In the genomic region with DNA sequence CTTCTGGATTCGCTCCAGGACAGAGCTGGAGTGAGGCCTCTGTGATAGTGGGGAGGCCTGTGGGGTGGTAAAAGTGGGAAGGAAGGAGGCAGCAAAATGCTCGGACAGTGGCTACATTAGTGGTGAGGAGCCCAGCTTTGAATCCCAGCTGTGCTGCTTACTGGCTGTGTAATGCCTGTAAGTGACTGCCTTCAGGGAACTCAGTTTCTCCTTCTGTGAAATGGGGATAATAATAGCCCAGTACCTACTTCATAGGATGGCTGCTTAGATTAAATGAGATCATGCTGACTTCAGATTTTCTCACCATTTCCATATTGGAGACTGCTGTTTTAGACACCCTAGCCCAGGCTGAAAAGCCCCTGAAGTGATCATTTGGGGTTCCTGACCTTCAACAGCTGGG, we compare ENCODE assay signal across 15 cellular contexts. TPM values are rescaled to one million over a fixed set of nuclear protein-coding genes. Genes with fewer than 3 reads are reported as not detected.
DNase-seq lines count a peak whose midpoint lies in the region; ATAC-seq and TF ChIP-seq lines count a peak whose summit lies in the region.
"Had no signal": no experiment of that assay in that cellular context is flagged by ENCODE, and none has a peak within 500 bp of the region (broad histone marks: within the 10 kb centered on the region; RNA-seq: fewer than 3 reads in every experiment).

No MANE protein-coding gene starts in this region.

- no peaks in the 10 kb centered on the region for H3K9me3 Mint-ChIP-seq in activated T-cell treated with anti-CD3 and anti-CD28 coated beads, Interleukin-2, amount 50 U/mL, for 24 hours
- H3K9me3 Mint-ChIP-seq in nephron = no peaks in the 10 kb centered on the region
- H3K9me3 Mint-ChIP-seq in type B pancreatic cell = no peaks in the 10 kb centered on the region

- no peak overlapping the region for H3K4me3 Mint-ChIP-seq in activated T-cell treated with anti-CD3 and anti-CD28 coated beads, Interleukin-2, amount 50 U/mL, for 24 hours
- H3K4me3 Mint-ChIP-seq in T-helper 17 cell (peak overlapping the region; percentile 55), nephron (peak overlapping the region in 2 of 3 experiments; percentile 54 to 66), type B pancreatic cell (peak overlapping the region; percentile 57)

- ATAC-seq in T-helper 17 cell (no peak), HG02798 (IDR thresholded peaks at IDR 0.05; ENCODE audit: poor library complexity, unreplicated experiment) (no peak)
- ATAC-seq: A549 had no signal

- no peaks in the 10 kb centered on the region for H3K9me3 ChIP-seq in T-helper 17 cell (ENCODE audit: control insufficient read depth, low read length, poor library complexity, severe bottlenecking)
- H3K9me3 ChIP-seq: A549 had no signal

- no peaks in the 10 kb centered on the region for H3K36me3 Mint-ChIP-seq in activated T-cell treated with anti-CD3 and anti-CD28 coated beads, Interleukin-2, amount 50 U/mL, for 24 hours (ENCODE audit: low read depth)
- H3K36me3 Mint-ChIP-seq in T-helper 17 cell (ENCODE audit: low read depth) (peaks cover 2% of the 10 kb centered on the region), nephron (ENCODE audit: low read depth) (no peaks in the 10 kb centered on the region), type B pancreatic cell (no peaks in the 10 kb centered on the region)
- H3K36me3 Mint-ChIP-seq: CD4-positive, alpha-beta memory T cell had no signal

- peak; percentile 11 for DNase-seq in activated T-cell treated with anti-CD3 and anti-CD28 coated beads, Interleukin-2, amount 50 U/mL, for 24 hours
- no peak for DNase-seq in activated T-cell treated with anti-CD3 and anti-CD28 coated beads, Interleukin-2, amount 50 U/mL, for 48 hours
- no peak for DNase-seq in T-helper 17 cell
- no peak for DNase-seq in type B pancreatic cell (ENCODE audit: extremely low spot score, unreplicated experiment)
- no peak for DNase-seq in central memory CD4-positive, alpha-beta T cell
- DNase-seq: CD4-positive, alpha-beta memory T cell; DMS153; DMS79; GDM1; GOT3; H9 had no signal

- TF ChIP-seq CTCF in nephron (IDR thresholded peaks at IDR 0.05; ENCODE audit: unreplicated experiment in 3 of 3) (no peak), type B pancreatic cell (conservative IDR thresholded peaks at IDR 0.05) (no peak)

- peaks cover 26% of the 10 kb centered on the region for H3K4me1 Mint-ChIP-seq in activated T-cell treated with anti-CD3 and anti-CD28 coated beads, Interleukin-2, amount 50 U/mL, for 24 hours (ENCODE audit: low read depth)
- H3K4me1 Mint-ChIP-seq in T-helper 17 cell (peaks cover 23% of the 10 kb centered on the region), nephron (peaks cover 74% of the 10 kb centered on the region), type B pancreatic cell (ENCODE audit: unreplicated experiment) (peaks cover 30% of the 10 kb centered on the region)

- H3K27ac Mint-ChIP-seq in activated T-cell treated with anti-CD3 and anti-CD28 coated beads, Interleukin-2, amount 50 U/mL, for 24 hours = no peak overlapping the region
- H3K27ac Mint-ChIP-seq in T-helper 17 cell (no peak overlapping the region), nephron (no peak overlapping the region), type B pancreatic cell (no peak overlapping the region)
- H3K27ac Mint-ChIP-seq: CD14-positive monocyte; CD4-positive, alpha-beta memory T cell; H9 had no signal

- peaks cover 99% of the 10 kb centered on the region for H3K27me3 Mint-ChIP-seq in activated T-cell treated with anti-CD3 and anti-CD28 coated beads, Interleukin-2, amount 50 U/mL, for 24 hours
- peaks cover 91% of the 10 kb centered on the region for H3K27me3 Mint-ChIP-seq in T-helper 17 cell
- H3K27me3 Mint-ChIP-seq in nephron (ENCODE audit: low read depth) = peaks cover 100% of the 10 kb centered on the region
- peaks cover 100% of the 10 kb centered on the region for H3K27me3 Mint-ChIP-seq in type B pancreatic cell

RNA-seq across cellular contexts. Expression of gene ALX4, which starts 8.4 kb away (rescaled TPM):
- total RNA-seq in T-helper 17 cell (not detected), type B pancreatic cell (ENCODE audit: low replicate concordance) (0.43 and 11.6 TPM in 2 replicates)
- total RNA-seq: CD4-positive, alpha-beta memory T cell; H9 had no signal
